In genomic region chr1:184393924-184394323, GRCh38 we compare ENCODE assay signal across 31 cellular contexts. TPM values are rescaled to one million over a fixed set of nuclear protein-coding genes. Genes with fewer than 3 reads are reported as not detected.
A peak's percentile ranks its signal among the peaks of the same experiment; 100 is the strongest.
DNase-seq lines count a peak whose midpoint lies in the region; ATAC-seq, FAIRE-seq and TF ChIP-seq lines count a peak whose summit lies in the region.
"Had no signal": no experiment of that assay in that cellular context is flagged by ENCODE, and none has a peak within 500 bp of the region (broad histone marks: within the 10 kb centered on the region; RNA-seq: fewer than 3 reads in every experiment).

No MANE protein-coding gene starts in this region.

- H3K27ac Mint-ChIP-seq in activated T-cell treated with anti-CD3 and anti-CD28 coated beads, Interleukin-2, amount 50 U/mL, for 72 hours, result peak overlapping the region; percentile 7
- H3K27ac Mint-ChIP-seq: activated B cell treated with CpG ODN at 0.5 μM for 24 hours; CD4-positive, alpha-beta T cell had no signal

- H3K9me3 Mint-ChIP-seq in activated T-cell treated with anti-CD3 and anti-CD28 coated beads, Interleukin-2, amount 50 U/mL, for 72 hours, result no peaks in the 10 kb centered on the region
- H3K9me3 Mint-ChIP-seq in activated T-cell treated with anti-CD3 and anti-CD28 coated beads, Interleukin-2, amount 50 U/mL, for 4 hours, result no peaks in the 10 kb centered on the region
- H3K9me3 Mint-ChIP-seq: activated B cell treated with CpG ODN at 0.5 μM for 24 hours; CD4-positive, alpha-beta T cell; natural killer cell had no signal

- H3K4me3 ChIP-seq in bronchial epithelial cell (ENCODE audit: low read depth, low read length) (no peak overlapping the region), psoas muscle (no peak overlapping the region), prostate gland (no peak overlapping the region)
- H3K4me3 ChIP-seq: lower lobe of right lung, spleen had no signal

- peaks cover 83% of the 10 kb centered on the region for H3K4me1 ChIP-seq in psoas muscle
- H3K4me1 ChIP-seq in prostate gland (replicated peaks), result peaks cover 3% of the 10 kb centered on the region

- H3K27ac ChIP-seq in psoas muscle (peak overlapping the region; percentile 96), prostate gland (no peak overlapping the region)
- H3K27ac ChIP-seq: 22Rv1, brain microvascular endothelial cell, epithelial cell of prostate, lower lobe of right lung, spleen had no signal

- no peaks in the 10 kb centered on the region for H3K36me3 Mint-ChIP-seq in activated T-cell treated with anti-CD3 and anti-CD28 coated beads, Interleukin-2, amount 50 U/mL, for 72 hours (ENCODE audit: insufficient read depth in 2 of 2)
- H3K36me3 Mint-ChIP-seq in activated T-cell treated with anti-CD3 and anti-CD28 coated beads, Interleukin-2, amount 50 U/mL, for 4 hours (ENCODE audit: insufficient read depth), result no peaks in the 10 kb centered on the region
- H3K36me3 Mint-ChIP-seq: natural killer cell had no signal

- ATAC-seq in activated T-cell treated with anti-CD3 and anti-CD28 coated beads, Interleukin-2, amount 50 U/mL, for 72 hours (replicated peaks in 1 of 2), result no peak
- no peak for ATAC-seq in activated T-cell treated with anti-CD3 and anti-CD28 coated beads, Interleukin-2, amount 50 U/mL, for 4 hours
- ATAC-seq in psoas muscle (no peak), HG02852 (IDR thresholded peaks at IDR 0.05; ENCODE audit: unreplicated experiment) (no peak), HG02840 (IDR thresholded peaks at IDR 0.05; ENCODE audit: low FRiP score, unreplicated experiment) (no peak)
- ATAC-seq: HepG2, natural killer cell, PC-3 had no signal

- DNase-seq in activated T-cell treated with anti-CD3 and anti-CD28 coated beads, Interleukin-2, amount 50 U/mL, for 72 hours, result no peak
- DNase-seq in activated T-cell treated with anti-CD3 and anti-CD28 coated beads, Interleukin-2, amount 50 U/mL, for 4 hours, result no peak
- peak; percentile 46 for DNase-seq in bronchial epithelial cell (ENCODE audit: low read depth)
- DNase-seq in psoas muscle, result no peak
- DNase-seq in NCI-H524 (lab: John Stamatoyannopoulos, UW), result no peak
- DNase-seq in prostate gland (ENCODE audit: low spot score), result no peak
- DNase-seq: activated B cell treated with CpG ODN at 0.5 μM for 24 hours; activated CD4-positive, alpha-beta T cell treated with anti-CD3 and anti-CD28 coated beads, Interleukin-2, amount 50 U/mL, for 1 hour; activated naive CD4-positive, alpha-beta T cell treated with Interleukin-2 at 50 U/mL for 16 hours; activated T-cell treated with anti-CD3 and anti-CD28 coated beads, Interleukin-2, amount 50 U/mL, for 48 hours; brain microvascular endothelial cell; CD4-positive, alpha-beta T cell; effector CD4-positive, alpha-beta T cell; GOT3; hippocampal formation; lower lobe of right lung; natural killer cell; NCI-H146; NCI-H510A; occipital lobe; PC-3; retina; SHP77 treated with DMSO at 0.1 percent for 48 hours; spleen; T1000 had no signal

- H3K4me1 Mint-ChIP-seq in activated T-cell treated with anti-CD3 and anti-CD28 coated beads, Interleukin-2, amount 50 U/mL, for 72 hours (ENCODE audit: low read depth), result no peaks in the 10 kb centered on the region
- peaks cover 2% of the 10 kb centered on the region for H3K4me1 Mint-ChIP-seq in activated T-cell treated with anti-CD3 and anti-CD28 coated beads, Interleukin-2, amount 50 U/mL, for 4 hours (ENCODE audit: low read depth)
- H3K4me1 Mint-ChIP-seq: activated B cell treated with CpG ODN at 0.5 μM for 24 hours had no signal

- TF ChIP-seq POLR2A in prostate gland (IDR thresholded peaks at IDR 0.05), result no peak

- TF ChIP-seq CTCF in bronchial epithelial cell (IDR thresholded peaks at IDR 0.05; ENCODE audit: insufficient read depth, low read length, severe bottlenecking) (no peak), psoas muscle (IDR thresholded peaks at IDR 0.05) (no peak), prostate gland (IDR thresholded peaks at IDR 0.05) (no peak)

- no peak overlapping the region for H3K4me3 Mint-ChIP-seq in activated T-cell treated with anti-CD3 and anti-CD28 coated beads, Interleukin-2, amount 50 U/mL, for 72 hours
- no peak overlapping the region for H3K4me3 Mint-ChIP-seq in activated T-cell treated with anti-CD3 and anti-CD28 coated beads, Interleukin-2, amount 50 U/mL, for 4 hours
- H3K4me3 Mint-ChIP-seq: activated B cell treated with CpG ODN at 0.5 μM for 24 hours; CD4-positive, alpha-beta T cell had no signal

- H3K27me3 ChIP-seq in bronchial epithelial cell (ENCODE audit: control insufficient read depth, insufficient read depth, low read length), result no peaks in the 10 kb centered on the region
- H3K27me3 ChIP-seq in psoas muscle (ENCODE audit: insufficient read depth in 3 of 3, low read length in 2 of 3), result no peaks in the 10 kb centered on the region
- no peaks in the 10 kb centered on the region for H3K27me3 ChIP-seq in prostate gland (replicated peaks; ENCODE audit: insufficient read depth)
- H3K27me3 ChIP-seq: brain microvascular endothelial cell, spleen had no signal

- no peak for FAIRE-seq in bronchial epithelial cell (lab: Jason Lieb, UNC)
- FAIRE-seq: frontal cortex, HepG2 had no signal

- H3K36me3 ChIP-seq in bronchial epithelial cell (ENCODE audit: control insufficient read depth, insufficient read depth, low read length) (no peaks in the 10 kb centered on the region), psoas muscle (ENCODE audit: insufficient read depth in 1 of 2, low read depth in 1 of 2) (no peaks in the 10 kb centered on the region), prostate gland (no peaks in the 10 kb centered on the region)
- H3K36me3 ChIP-seq: brain microvascular endothelial cell, lower lobe of right lung, spleen had no signal

- intact Hi-C loops in psoas muscle (cut with DNase I) (loop anchor here (5.0 to 10.0 kb wide), 2 partner anchors 51 to 88 kb away; no protein-coding TSS in a partner anchor), prostate gland (cut with DNase I) (no loop called here)

- H3K27me3 Mint-ChIP-seq in activated T-cell treated with anti-CD3 and anti-CD28 coated beads, Interleukin-2, amount 50 U/mL, for 72 hours (ENCODE audit: low read depth), result peaks cover 31% of the 10 kb centered on the region
- peaks cover 14% of the 10 kb centered on the region for H3K27me3 Mint-ChIP-seq in activated T-cell treated with anti-CD3 and anti-CD28 coated beads, Interleukin-2, amount 50 U/mL, for 4 hours (ENCODE audit: low read depth)

- H3K9me3 ChIP-seq in psoas muscle (no peaks in the 10 kb centered on the region), prostate gland (no peaks in the 10 kb centered on the region)
- H3K9me3 ChIP-seq: lower lobe of right lung, spleen had no signal

RNA-seq across cellular contexts. Expression of gene C1orf21, which starts 7.1 kb away (rescaled TPM):
- total RNA-seq in activated T-cell treated with anti-CD3 and anti-CD28 coated beads, Interleukin-2, amount 50 U/mL, for 72 hours, result 1 to 10 TPM; 3.0 to 4.6 TPM
- 1 to 10 TPM in 1 of 3 donors, under 1 TPM in 2; 0.53 to 1.7 (median 0.90) TPM for total RNA-seq in activated T-cell treated with anti-CD3 and anti-CD28 coated beads, Interleukin-2, amount 50 U/mL, for 4 hours
- total RNA-seq in bronchial epithelial cell (10.3 and 13.4 TPM in 2 replicates), psoas muscle (100 to 1,000 TPM; 103 to 184 (median 149) TPM), prostate gland (10 to 100 TPM; 28.8 to 79.3 TPM)
- polyA plus RNA-seq in psoas muscle, result 100 to 1,000 TPM in 2 of 3 donors, 10 to 100 TPM in 1; 55.5 to 216 (median 185) TPM
- total RNA-seq: HepG2 had no signal
- polyA plus RNA-seq: HepG2 had no signal
